1 cellular context compared by ENCODE assay signal in the genomic region with DNA sequence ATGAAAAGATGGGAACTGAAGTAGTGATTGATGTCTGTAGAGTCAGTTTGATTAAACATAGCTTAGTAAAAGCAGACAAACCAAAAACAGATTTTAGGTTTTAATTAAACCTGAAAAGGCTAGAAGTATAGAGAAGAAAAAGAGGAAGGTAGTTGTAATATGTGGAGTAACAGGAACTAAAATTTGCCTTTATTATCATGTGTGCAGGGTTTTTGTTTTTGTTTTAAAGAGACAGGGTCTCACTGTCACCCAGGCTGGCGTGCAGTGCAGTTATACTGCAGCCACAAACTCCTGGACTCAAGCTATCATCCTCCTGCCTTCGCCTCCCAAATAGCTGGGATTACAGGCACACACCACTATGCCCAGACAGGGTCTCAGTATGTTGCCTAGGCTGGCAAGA.
TF ChIP-seq lines count a peak whose summit lies in the region.

No MANE protein-coding gene starts in this region.

TF ChIP-seq in GM23338, 12 proteins besides CTCF, POLR2A, EP300 and RAD21 (continued from another document):
- TF ChIP-seq, protein P1, sequence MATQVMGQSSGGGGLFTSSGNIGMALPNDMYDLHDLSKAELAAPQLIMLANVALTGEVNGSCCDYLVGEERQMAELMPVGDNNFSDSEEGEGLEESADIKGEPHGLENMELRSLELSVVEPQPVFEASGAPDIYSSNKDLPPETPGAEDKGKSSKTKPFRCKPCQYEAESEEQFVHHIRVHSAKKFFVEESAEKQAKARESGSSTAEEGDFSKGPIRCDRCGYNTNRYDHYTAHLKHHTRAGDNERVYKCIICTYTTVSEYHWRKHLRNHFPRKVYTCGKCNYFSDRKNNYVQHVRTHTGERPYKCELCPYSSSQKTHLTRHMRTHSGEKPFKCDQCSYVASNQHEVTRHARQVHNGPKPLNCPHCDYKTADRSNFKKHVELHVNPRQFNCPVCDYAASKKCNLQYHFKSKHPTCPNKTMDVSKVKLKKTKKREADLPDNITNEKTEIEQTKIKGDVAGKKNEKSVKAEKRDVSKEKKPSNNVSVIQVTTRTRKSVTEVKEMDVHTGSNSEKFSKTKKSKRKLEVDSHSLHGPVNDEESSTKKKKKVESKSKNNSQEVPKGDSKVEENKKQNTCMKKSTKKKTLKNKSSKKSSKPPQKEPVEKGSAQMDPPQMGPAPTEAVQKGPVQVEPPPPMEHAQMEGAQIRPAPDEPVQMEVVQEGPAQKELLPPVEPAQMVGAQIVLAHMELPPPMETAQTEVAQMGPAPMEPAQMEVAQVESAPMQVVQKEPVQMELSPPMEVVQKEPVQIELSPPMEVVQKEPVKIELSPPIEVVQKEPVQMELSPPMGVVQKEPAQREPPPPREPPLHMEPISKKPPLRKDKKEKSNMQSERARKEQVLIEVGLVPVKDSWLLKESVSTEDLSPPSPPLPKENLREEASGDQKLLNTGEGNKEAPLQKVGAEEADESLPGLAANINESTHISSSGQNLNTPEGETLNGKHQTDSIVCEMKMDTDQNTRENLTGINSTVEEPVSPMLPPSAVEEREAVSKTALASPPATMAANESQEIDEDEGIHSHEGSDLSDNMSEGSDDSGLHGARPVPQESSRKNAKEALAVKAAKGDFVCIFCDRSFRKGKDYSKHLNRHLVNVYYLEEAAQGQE (IDR thresholded peaks at IDR 0.05; ENCODE audit: unreplicated experiment), result no peak
- TF ChIP-seq ZNF114 (CRISPR knock-in tag; IDR thresholded peaks at IDR 0.05), result no peak
- no peak for TF ChIP-seq CREB1 (CRISPR knock-in tag; IDR thresholded peaks at IDR 0.05; ENCODE audit: low read depth)
- TF ChIP-seq, protein P2, sequence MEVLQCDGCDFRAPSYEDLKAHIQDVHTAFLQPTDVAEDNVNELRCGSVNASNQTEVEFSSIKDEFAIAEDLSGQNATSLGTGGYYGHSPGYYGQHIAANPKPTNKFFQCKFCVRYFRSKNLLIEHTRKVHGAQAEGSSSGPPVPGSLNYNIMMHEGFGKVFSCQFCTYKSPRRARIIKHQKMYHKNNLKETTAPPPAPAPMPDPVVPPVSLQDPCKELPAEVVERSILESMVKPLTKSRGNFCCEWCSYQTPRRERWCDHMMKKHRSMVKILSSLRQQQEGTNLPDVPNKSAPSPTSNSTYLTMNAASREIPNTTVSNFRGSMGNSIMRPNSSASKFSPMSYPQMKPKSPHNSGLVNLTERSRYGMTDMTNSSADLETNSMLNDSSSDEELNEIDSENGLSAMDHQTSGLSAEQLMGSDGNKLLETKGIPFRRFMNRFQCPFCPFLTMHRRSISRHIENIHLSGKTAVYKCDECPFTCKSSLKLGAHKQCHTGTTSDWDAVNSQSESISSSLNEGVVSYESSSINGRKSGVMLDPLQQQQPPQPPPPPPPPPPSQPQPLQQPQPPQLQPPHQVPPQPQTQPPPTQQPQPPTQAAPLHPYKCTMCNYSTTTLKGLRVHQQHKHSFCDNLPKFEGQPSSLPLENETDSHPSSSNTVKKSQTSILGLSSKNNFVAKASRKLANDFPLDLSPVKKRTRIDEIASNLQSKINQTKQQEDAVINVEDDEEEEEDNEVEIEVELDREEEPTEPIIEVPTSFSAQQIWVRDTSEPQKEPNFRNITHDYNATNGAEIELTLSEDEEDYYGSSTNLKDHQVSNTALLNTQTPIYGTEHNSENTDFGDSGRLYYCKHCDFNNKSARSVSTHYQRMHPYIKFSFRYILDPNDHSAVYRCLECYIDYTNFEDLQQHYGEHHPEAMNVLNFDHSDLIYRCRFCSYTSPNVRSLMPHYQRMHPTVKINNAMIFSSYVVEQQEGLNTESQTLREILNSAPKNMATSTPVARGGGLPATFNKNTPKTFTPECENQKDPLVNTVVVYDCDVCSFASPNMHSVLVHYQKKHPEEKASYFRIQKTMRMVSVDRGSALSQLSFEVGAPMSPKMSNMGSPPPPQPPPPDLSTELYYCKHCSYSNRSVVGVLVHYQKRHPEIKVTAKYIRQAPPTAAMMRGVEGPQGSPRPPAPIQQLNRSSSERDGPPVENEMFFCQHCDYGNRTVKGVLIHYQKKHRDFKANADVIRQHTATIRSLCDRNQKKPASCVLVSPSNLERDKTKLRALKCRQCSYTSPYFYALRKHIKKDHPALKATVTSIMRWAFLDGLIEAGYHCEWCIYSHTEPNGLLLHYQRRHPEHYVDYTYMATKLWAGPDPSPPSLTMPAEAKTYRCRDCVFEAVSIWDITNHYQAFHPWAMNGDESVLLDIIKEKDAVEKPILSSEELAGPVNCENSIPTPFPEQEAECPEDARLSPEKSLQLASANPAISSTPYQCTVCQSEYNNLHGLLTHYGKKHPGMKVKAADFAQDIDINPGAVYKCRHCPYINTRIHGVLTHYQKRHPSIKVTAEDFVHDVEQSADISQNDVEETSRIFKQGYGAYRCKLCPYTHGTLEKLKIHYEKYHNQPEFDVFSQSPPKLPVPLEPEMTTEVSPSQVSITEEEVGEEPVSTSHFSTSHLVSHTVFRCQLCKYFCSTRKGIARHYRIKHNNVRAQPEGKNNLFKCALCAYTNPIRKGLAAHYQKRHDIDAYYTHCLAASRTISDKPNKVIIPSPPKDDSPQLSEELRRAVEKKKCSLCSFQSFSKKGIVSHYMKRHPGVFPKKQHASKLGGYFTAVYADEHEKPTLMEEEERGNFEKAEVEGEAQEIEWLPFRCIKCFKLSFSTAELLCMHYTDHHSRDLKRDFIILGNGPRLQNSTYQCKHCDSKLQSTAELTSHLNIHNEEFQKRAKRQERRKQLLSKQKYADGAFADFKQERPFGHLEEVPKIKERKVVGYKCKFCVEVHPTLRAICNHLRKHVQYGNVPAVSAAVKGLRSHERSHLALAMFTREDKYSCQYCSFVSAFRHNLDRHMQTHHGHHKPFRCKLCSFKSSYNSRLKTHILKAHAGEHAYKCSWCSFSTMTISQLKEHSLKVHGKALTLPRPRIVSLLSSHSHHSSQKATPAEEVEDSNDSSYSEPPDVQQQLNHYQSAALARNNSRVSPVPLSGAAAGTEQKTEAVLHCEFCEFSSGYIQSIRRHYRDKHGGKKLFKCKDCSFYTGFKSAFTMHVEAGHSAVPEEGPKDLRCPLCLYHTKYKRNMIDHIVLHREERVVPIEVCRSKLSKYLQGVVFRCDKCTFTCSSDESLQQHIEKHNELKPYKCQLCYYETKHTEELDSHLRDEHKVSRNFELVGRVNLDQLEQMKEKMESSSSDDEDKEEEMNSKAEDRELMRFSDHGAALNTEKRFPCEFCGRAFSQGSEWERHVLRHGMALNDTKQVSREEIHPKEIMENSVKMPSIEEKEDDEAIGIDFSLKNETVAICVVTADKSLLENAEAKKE (CRISPR knock-in tag; IDR thresholded peaks at IDR 0.05), result no peak
- TF ChIP-seq JUNB (IDR thresholded peaks at IDR 0.05; ENCODE audit: unreplicated experiment), result no peak
- TF ChIP-seq EZH2 (IDR thresholded peaks at IDR 0.05; ENCODE audit: low read depth, unreplicated experiment), result no peak
- TF ChIP-seq ZNF331 (CRISPR knock-in tag; IDR thresholded peaks at IDR 0.05; ENCODE audit: low read depth), result no peak
